9 cellular contexts compared by ENCODE assay signal in genomic region chr3:107064445-107065060, GRCh38.
DNase-seq lines count a peak whose midpoint lies in the region; ATAC-seq and TF ChIP-seq lines count a peak whose summit lies in the region.
"Had no signal": no experiment of that assay in that cellular context is flagged by ENCODE, and none has a peak within 500 bp of the region (broad histone marks: within the 10 kb centered on the region; RNA-seq: fewer than 3 reads in every experiment).

No MANE protein-coding gene starts in this region.

- peak; percentile 91 to 93 for TF ChIP-seq RAD21 in liver (IDR thresholded peaks at IDR 0.05)

- no peaks in the 10 kb centered on the region for H3K36me3 Mint-ChIP-seq in CD14-positive monocyte
- H3K36me3 Mint-ChIP-seq: activated naive CD4-positive, alpha-beta T cell treated with anti-CD3 and anti-CD28 coated beads, Interleukin-2, amount 50 U/mL, for 24 hours had no signal

- no peaks in the 10 kb centered on the region for H3K4me1 ChIP-seq in liver (ENCODE audit: control insufficient read depth in 4 of 4, insufficient read depth in 4 of 4, low read length in 3 of 4)

- H3K27ac ChIP-seq in coronary artery (no peak overlapping the region), liver (ENCODE audit: low read depth in 1 of 2, low read length in 2 of 2) (no peak overlapping the region)

- DNase-seq in CD14-positive monocyte (ENCODE audit: low spot score) = no peak
- peak; percentile 41 for DNase-seq in GM19240 (ENCODE audit: insufficient read length, low spot score)
- DNase-seq in NCI-H2227 (lab: John Stamatoyannopoulos, UW; ENCODE audit: unreplicated experiment) = peak; percentile 44
- DNase-seq in activated CD4-positive, CD25-positive, alpha-beta regulatory T cell treated with anti-CD3 and anti-CD28 coated beads, Interleukin-2, amount 50 U/mL, for 72 hours = peak; percentile 47
- DNase-seq in coronary artery (ENCODE audit: low spot score) = no peak
- peak; percentile 16 for DNase-seq in stimulated activated CD8-positive, alpha-beta memory T cell treated with anti-CD3 and anti-CD28 coated beads, Interleukin-12 subunit alpha, Interleukin-12 subunit beta, amount 100 ng/mL, for 24 hours (ENCODE audit: extremely low read depth)

- no peaks in the 10 kb centered on the region for H3K36me3 ChIP-seq in liver (ENCODE audit: control insufficient read depth in 4 of 4, insufficient read depth in 3 of 4, low read depth in 1 of 4, low read length in 3 of 4)

- H3K9me3 ChIP-seq in liver (ENCODE audit: control insufficient read depth in 4 of 4, low read length in 3 of 4) = no peaks in the 10 kb centered on the region

- peaks cover 0 to 2% (median 0%) of the 10 kb centered on the region in 7 donors for H3K9me3 Mint-ChIP-seq in CD14-positive monocyte
- H3K9me3 Mint-ChIP-seq: activated naive CD4-positive, alpha-beta T cell treated with anti-CD3 and anti-CD28 coated beads, Interleukin-2, amount 50 U/mL, for 24 hours had no signal

- no peak overlapping the region for H3K4me3 Mint-ChIP-seq in CD14-positive monocyte
- H3K4me3 Mint-ChIP-seq: activated naive CD4-positive, alpha-beta T cell treated with anti-CD3 and anti-CD28 coated beads, Interleukin-2, amount 50 U/mL, for 24 hours had no signal

- H3K27me3 Mint-ChIP-seq in CD14-positive monocyte (ENCODE audit: low read depth in 3 of 3) = peaks cover 2 to 6% (median 3%) of the 10 kb centered on the region in 3 donors

- no peaks in the 10 kb centered on the region for H3K27me3 ChIP-seq in liver (ENCODE audit: control insufficient read depth in 4 of 4, insufficient read depth in 4 of 4, low read length in 3 of 4)

- peaks cover 6% of the 10 kb centered on the region for H3K4me1 Mint-ChIP-seq in CD14-positive monocyte

- H3K27ac Mint-ChIP-seq in CD14-positive monocyte = no peak overlapping the region
- H3K27ac Mint-ChIP-seq: activated naive CD4-positive, alpha-beta T cell treated with anti-CD3 and anti-CD28 coated beads, Interleukin-2, amount 50 U/mL, for 24 hours had no signal

- TF ChIP-seq CTCF in CD14-positive monocyte (IDR thresholded peaks at IDR 0.05) = peak; percentile 87
- peak; percentile 49 for TF ChIP-seq CTCF in coronary artery (IDR thresholded peaks at IDR 0.05)
- peak; percentile 82 for TF ChIP-seq CTCF in liver (IDR thresholded peaks at IDR 0.05; ENCODE audit: low read depth, low read length, missing input control)

- intact Hi-C loops in CD14-positive monocyte (cut with micrococcal nuclease) = no loop called here

- 12% methylated on average over 8 of the region's 8 CpGs for WGBS in liver

- H3K4me3 ChIP-seq in coronary artery = no peak overlapping the region
- no peak overlapping the region for H3K4me3 ChIP-seq in liver (ENCODE audit: low read depth in 1 of 3, low read length in 3 of 3)

- no peak overlapping the region for H3K9ac ChIP-seq in liver (ENCODE audit: low read depth in 1 of 2, low read length in 2 of 2)

- ATAC-seq in HG03342 (IDR thresholded peaks at IDR 0.05; ENCODE audit: unreplicated experiment) = peak; percentile 95

TF ChIP-seq in liver, 16 proteins besides CTCF, POLR2A, EP300 and RAD21:
- TF ChIP-seq FOXA1 (IDR thresholded peaks at IDR 0.05) (no peak), NR2F2 (IDR thresholded peaks at IDR 0.05) (peak; percentile 63)

Comparison
In these comparisons a context has a peak if more than half of its experiments do, and no peak if none do; other contexts are left out.
1. DNase-seq: peak in GM19240 (single experiment), NCI-H2227 (single experiment), activated CD4-positive, CD25-positive, alpha-beta regulatory T cell treated with anti-CD3 and anti-CD28 coated beads, Interleukin-2, amount 50 U/mL, for 72 hours (single experiment) and stimulated activated CD8-positive, alpha-beta memory T cell treated with anti-CD3 and anti-CD28 coated beads, Interleukin-12 subunit alpha, Interleukin-12 subunit beta, amount 100 ng/mL, for 24 hours (single experiment); none in CD14-positive monocyte (single experiment) and coronary artery (single experiment).
2. Peak in every context shown above with its lines, with median percentiles within 50 percentile points of each other: CTCF ChIP-seq.